In genomic region chr7:90194911-90195809, GRCh38 we compare ENCODE assay signal across 24 cellular contexts. TPM values are rescaled to one million over a fixed set of nuclear protein-coding genes. Genes with fewer than 3 reads are reported as not detected.
"Had no signal": no experiment of that assay in that cellular context is flagged by ENCODE, and none has a peak within 500 bp of the region (broad histone marks: within the 10 kb centered on the region; RNA-seq: fewer than 3 reads in every experiment).

No MANE protein-coding gene starts in this region.

- H3K4me1 ChIP-seq: gastrocnemius medialis, heart left ventricle, parathyroid adenoma, tibial nerve, upper lobe of left lung had no signal

- H3K9me3 ChIP-seq: gastrocnemius medialis, mucosa of descending colon, thoracic aorta, tibial nerve, upper lobe of left lung had no signal

- FAIRE-seq: islet of Langerhans, urothelium cell line had no signal

- DNase-seq: cerebellar nuclear complex; cortex of kidney; gastrocnemius medialis; heart left ventricle; left colon; left ventricle myocardium superior; mucosa of descending colon; naive B cell; stimulated activated CD4-positive, alpha-beta T cell treated with anti-CD3 and anti-CD28 coated beads, Interleukin-12 subunit alpha, Interleukin-12 subunit beta, amount 100 ng/mL, for 4 hours; stimulated activated CD4-positive, alpha-beta T cell treated with anti-CD3 and anti-CD28 coated beads, Interleukin-2, amount 100 ng/mL, for 24 hours; stimulated activated CD4-positive, alpha-beta T cell treated with anti-CD3 and anti-CD28 coated beads, Interleukin-4, amount 100 ng/mL, for 4 hours; stimulated activated naive CD8-positive, alpha-beta T cell treated with anti-CD3 and anti-CD28 coated beads, Interleukin-15, Interleukin-2, amounts not matched to agents 100 U/mL and 50 U/mL, for 24 hours; upper lobe of left lung had no signal

- H2AFZ ChIP-seq: hepatocyte, parathyroid adenoma had no signal

- H3K4me2 ChIP-seq: hepatocyte, smooth muscle cell had no signal

- H3K27me3 ChIP-seq: gastrocnemius medialis, heart left ventricle, hepatocyte, tibial nerve, upper lobe of left lung had no signal

- H3K36me3 ChIP-seq: gastrocnemius medialis, heart left ventricle, thoracic aorta, tibial nerve, upper lobe of left lung had no signal

- H3K4me3 ChIP-seq: gastrocnemius medialis, heart left ventricle, hepatocyte, lung, mucosa of descending colon, smooth muscle cell, thoracic aorta, tibial nerve, upper lobe of left lung had no signal

- H3K27ac ChIP-seq: gastrocnemius medialis, heart left ventricle, hepatocyte, parathyroid adenoma, thoracic aorta, tibial nerve, upper lobe of left lung had no signal

- H3K79me2 ChIP-seq: hepatocyte, parathyroid adenoma had no signal

- ATAC-seq: gastrocnemius medialis; heart left ventricle; left colon; left ventricle myocardium superior; mucosa of descending colon; natural killer cell treated with Interleukin-12 subunit alpha and Interleukin-12 subunit beta and Interleukin-15 and Interleukin-18, amount 100 ng/mL, for 72 hours; sciatic nerve; stimulated activated memory B cell treated with anti-CD40 and anti-IgM and Interleukin-4, amounts not matched to agents 10 μg/mL and 1 μg/mL and 100 μg/mL, for 72 hours; stimulated activated naive CD8-positive, alpha-beta T cell treated with anti-CD3 and anti-CD28 coated beads, Interleukin-15, Interleukin-2, amounts not matched to agents 100 U/mL and 50 U/mL, for 24 hours had no signal

- H3K9ac ChIP-seq: parathyroid adenoma had no signal

RNA-seq across cellular contexts. Expression of gene STEAP2, which starts 16.4 kb away (rescaled TPM):
- polyA plus RNA-seq: smooth muscle cell had no signal
